In the genomic region with DNA sequence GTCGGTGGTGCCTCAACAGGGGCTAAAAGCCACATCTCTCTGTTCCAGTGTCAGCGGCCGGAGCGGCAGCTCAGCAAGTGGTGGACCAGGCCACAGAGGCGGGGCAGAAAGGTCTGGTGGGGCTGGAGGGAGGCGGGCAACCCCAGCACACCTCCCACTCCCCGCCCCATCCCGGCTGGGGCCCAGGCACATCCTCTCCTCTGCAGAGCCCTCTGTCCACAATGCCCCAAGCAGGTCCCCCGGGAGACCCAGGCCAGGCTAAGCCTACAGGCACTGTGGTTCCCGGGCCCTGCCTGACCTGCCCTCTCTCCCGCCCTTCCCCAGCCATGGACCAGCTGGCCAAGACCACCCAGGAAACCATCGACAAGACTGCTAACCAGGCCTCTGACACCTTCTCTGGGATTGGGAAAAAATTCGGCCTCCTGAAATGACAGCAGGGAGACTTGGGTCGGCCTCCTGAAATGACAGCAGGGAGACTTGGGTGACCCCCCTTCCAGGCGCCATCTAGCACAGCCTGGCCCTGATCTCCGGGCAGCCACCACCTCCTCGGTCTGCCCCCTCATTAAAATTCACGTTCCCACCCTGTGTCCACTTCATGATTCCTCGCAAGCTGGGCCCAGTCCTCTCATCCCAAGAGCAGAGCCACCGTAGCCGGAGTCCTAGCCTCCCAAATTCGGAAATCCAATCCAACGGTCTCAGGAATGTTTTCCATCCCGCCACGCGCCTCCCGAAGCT, we compare ENCODE assay signal across 8 cellular contexts. TPM values are rescaled to one million over a fixed set of nuclear protein-coding genes. Genes with fewer than 3 reads are reported as not detected.
DNase-seq lines count a peak whose midpoint lies in the region; ATAC-seq and TF ChIP-seq lines count a peak whose summit lies in the region.

No MANE protein-coding gene starts in this region.

- intact Hi-C loops in dendritic cell treated with granulocyte-macrophage colony-stimulating factor and Interleukin-4, amounts not matched to agents 40 ng/mL and 50 ng/mL, for 4 days (cut with micrococcal nuclease) = no loop called here
- intact Hi-C loops in lower lobe of right lung (cut with DNase I) = no loop called here
- intact Hi-C loops in tibial artery (cut with DNase I; ENCODE audit: low total_unique reads) = no loop called here

- peak overlapping the region; percentile 98 for H3K4me3 ChIP-seq in OCI-LY3 (ENCODE audit: low read length)
- peak overlapping the region; percentile 74 for H3K4me3 ChIP-seq in lower lobe of right lung
- peak overlapping the region; percentile 79 to 92 for H3K4me3 ChIP-seq in tibial artery

- peak overlapping the region; percentile 95 for H3K27ac Mint-ChIP-seq in dendritic cell treated with granulocyte-macrophage colony-stimulating factor and Interleukin-4, amounts not matched to agents 40 ng/mL and 50 ng/mL, for 4 days

- no peak for TF ChIP-seq CTCF in OCI-LY3 (IDR thresholded peaks at IDR 0.05; ENCODE audit: low read depth, low read length)
- TF ChIP-seq CTCF in lower lobe of right lung (IDR thresholded peaks at IDR 0.05) = no peak
- TF ChIP-seq CTCF in tibial artery (IDR thresholded peaks at IDR 0.05) = no peak

- H3K9ac ChIP-seq in ES-I3 (ENCODE audit: low read depth, low read length) = peak overlapping the region; percentile 77
- H3K9ac ChIP-seq in OCI-LY3 (ENCODE audit: low read length) = peak overlapping the region; percentile 100

- DNase-seq in lower lobe of right lung (peak; percentile 85), tibial artery (peak; percentile 95 to 98), NCI-H69 (lab: John Stamatoyannopoulos, UW) (no peak)
- no peak for DNase-seq in central memory CD4-positive, alpha-beta T cell

- H3K9me3 ChIP-seq in ES-I3 (ENCODE audit: control insufficient read depth, insufficient read depth, low read length) (no peaks in the 10 kb centered on the region), OCI-LY3 (ENCODE audit: insufficient read depth, low read length) (no peaks in the 10 kb centered on the region), lower lobe of right lung (no peaks in the 10 kb centered on the region), tibial artery (no peaks in the 10 kb centered on the region)

- H3K36me3 ChIP-seq in ES-I3 (ENCODE audit: insufficient read depth, low read length) (no peaks in the 10 kb centered on the region), OCI-LY3 (replicated peaks; ENCODE audit: low read depth, low read length) (peaks cover 16% of the 10 kb centered on the region), lower lobe of right lung (no peaks in the 10 kb centered on the region), tibial artery (peaks cover 0 to 4% (median 0%) of the 10 kb centered on the region in 3 donors)

- peaks cover 55% of the 10 kb centered on the region for H3K4me1 Mint-ChIP-seq in dendritic cell treated with granulocyte-macrophage colony-stimulating factor and Interleukin-4, amounts not matched to agents 40 ng/mL and 50 ng/mL, for 4 days (ENCODE audit: low read depth)

- no peaks in the 10 kb centered on the region for H3K9me3 Mint-ChIP-seq in dendritic cell treated with granulocyte-macrophage colony-stimulating factor and Interleukin-4, amounts not matched to agents 40 ng/mL and 50 ng/mL, for 4 days

- H2AFZ ChIP-seq in OCI-LY3 (ENCODE audit: low read depth, low read length) = no peak overlapping the region

- ATAC-seq in lower lobe of right lung (peak; percentile 68 to 70), HG03460 (IDR thresholded peaks at IDR 0.05; ENCODE audit: unreplicated experiment) (no peak)

- H3K27me3 ChIP-seq in OCI-LY3 (ENCODE audit: low read depth, low read length) (no peaks in the 10 kb centered on the region), lower lobe of right lung (ENCODE audit: low read depth) (no peaks in the 10 kb centered on the region), tibial artery (no peaks in the 10 kb centered on the region)

- H3K4me3 Mint-ChIP-seq in dendritic cell treated with granulocyte-macrophage colony-stimulating factor and Interleukin-4, amounts not matched to agents 40 ng/mL and 50 ng/mL, for 4 days = peak overlapping the region; percentile 90

- H3K4me1 ChIP-seq in ES-I3 (ENCODE audit: insufficient read depth, low read length) (peaks cover 35% of the 10 kb centered on the region), OCI-LY3 (ENCODE audit: low read length) (peaks cover 54% of the 10 kb centered on the region), lower lobe of right lung (peaks cover 67% of the 10 kb centered on the region), tibial artery (peaks cover 0 to 62% (median 52%) of the 10 kb centered on the region in 4 donors)

- no peaks in the 10 kb centered on the region for H4K20me1 ChIP-seq in OCI-LY3 (ENCODE audit: insufficient read depth, low read length)

- H3K36me3 Mint-ChIP-seq in dendritic cell treated with granulocyte-macrophage colony-stimulating factor and Interleukin-4, amounts not matched to agents 40 ng/mL and 50 ng/mL, for 4 days (ENCODE audit: low read depth) = peaks cover 6% of the 10 kb centered on the region

- H3K4me2 ChIP-seq in OCI-LY3 (ENCODE audit: low read length) = peak overlapping the region; percentile 85

- H3K27ac ChIP-seq in OCI-LY3 (ENCODE audit: low read length) (peak overlapping the region; percentile 100), lower lobe of right lung (peak overlapping the region; percentile 99), tibial artery (peak overlapping the region; percentile 99 to 100)

- H3K27me3 Mint-ChIP-seq in dendritic cell treated with granulocyte-macrophage colony-stimulating factor and Interleukin-4, amounts not matched to agents 40 ng/mL and 50 ng/mL, for 4 days = peaks cover 77% of the 10 kb centered on the region

- H3K79me2 ChIP-seq in OCI-LY3 (ENCODE audit: low read length) = peaks cover 47% of the 10 kb centered on the region

RNA-seq across cellular contexts. Expression of gene ADIRF, which starts 2.0 kb away (rescaled TPM):
- 158 TPM for total RNA-seq in lower lobe of right lung

RNA-seq across cellular contexts. Expression of gene SNCG, which starts 11.9 kb away (rescaled TPM):
- 25.0 TPM for total RNA-seq in lower lobe of right lung

RNA-seq across cellular contexts. Expression of gene MMRN2, which starts 12.9 kb away (rescaled TPM):
- total RNA-seq in lower lobe of right lung = 53.1 TPM

RNA-seq across cellular contexts. Expression of gene FAM25A, which starts 49.8 kb away (rescaled TPM):
- not detected for total RNA-seq in lower lobe of right lung

Comparison
In these comparisons a context has a peak if more than half of its experiments do, and no peak if none do; other contexts are left out.
1. DNase-seq: peak in lower lobe of right lung (single experiment) and tibial artery (2 of 2); none in NCI-H69 (single experiment) and central memory CD4-positive, alpha-beta T cell (single experiment).
2. Peak in every context shown above with its lines, with median percentiles within 50 percentile points of each other: H3K27ac ChIP-seq and H3K4me3 ChIP-seq.